Comparison of ENCODE assay signal across 18 cellular contexts in genomic region chr6:118562959-118563358, GRCh38. TPM values are rescaled to one million over a fixed set of nuclear protein-coding genes. Genes with fewer than 3 reads are reported as not detected.
DNase-seq lines count a peak whose midpoint lies in the region; ATAC-seq, FAIRE-seq and TF ChIP-seq lines count a peak whose summit lies in the region.
"Had no signal": no experiment of that assay in that cellular context is flagged by ENCODE, and none has a peak within 500 bp of the region (broad histone marks: within the 10 kb centered on the region; RNA-seq: fewer than 3 reads in every experiment).

No MANE protein-coding gene starts in this region.

- no peak for TF ChIP-seq POLR2A in uterus (IDR thresholded peaks at IDR 0.05)

- H3K36me3 ChIP-seq in astrocyte (ENCODE audit: insufficient read depth, low read length), result peaks cover 7% of the 10 kb centered on the region
- no peaks in the 10 kb centered on the region for H3K36me3 ChIP-seq in uterus
- H3K36me3 ChIP-seq: breast epithelium, ovary, Peyer's patch had no signal

- H3K27me3 Mint-ChIP-seq in activated naive CD8-positive, alpha-beta T cell, result no peaks in the 10 kb centered on the region
- no peaks in the 10 kb centered on the region for H3K27me3 Mint-ChIP-seq in activated naive CD8-positive, alpha-beta T cell treated with anti-CD3 and anti-CD28 coated beads for 36 hours
- no peaks in the 10 kb centered on the region for H3K27me3 Mint-ChIP-seq in astrocyte (ENCODE audit: low read depth, unreplicated experiment)

- intact Hi-C loops in left ventricle myocardium superior (cut with micrococcal nuclease), result no loop called here
- intact Hi-C loops in uterus (cut with DNase I; ENCODE audit: low total_unique reads), result no loop called here

- peak; percentile 52 for FAIRE-seq in astrocyte (lab: Jason Lieb, UNC)

- no peaks in the 10 kb centered on the region for H3K27me3 ChIP-seq in astrocyte (ENCODE audit: insufficient read depth, low read length)
- no peaks in the 10 kb centered on the region for H3K27me3 ChIP-seq in uterus
- H3K27me3 ChIP-seq: breast epithelium, ovary, Peyer's patch, tibial nerve had no signal

- H3K4me2 ChIP-seq in astrocyte (ENCODE audit: low read length), result no peak overlapping the region

- H3K4me3 Mint-ChIP-seq in activated naive CD8-positive, alpha-beta T cell, result no peak overlapping the region
- H3K4me3 Mint-ChIP-seq in activated naive CD8-positive, alpha-beta T cell treated with anti-CD3 and anti-CD28 coated beads for 36 hours, result no peak overlapping the region
- H3K4me3 Mint-ChIP-seq in astrocyte (ENCODE audit: unreplicated experiment), result no peak overlapping the region
- H3K4me3 Mint-ChIP-seq: T-helper 2 cell treated with Interferon-gamma antibody and Interleukin-4, amounts not matched to agents 5 μg/mL and 100 μg/mL, for 36 hours had no signal

- H3K9me3 ChIP-seq in astrocyte (ENCODE audit: insufficient read depth, low read depth, low read length) (no peaks in the 10 kb centered on the region), uterus (no peaks in the 10 kb centered on the region)
- H3K9me3 ChIP-seq: breast epithelium, ovary, Peyer's patch, tibial nerve had no signal

- H3K9me3 Mint-ChIP-seq in activated naive CD8-positive, alpha-beta T cell (ENCODE audit: low read depth), result no peaks in the 10 kb centered on the region
- no peaks in the 10 kb centered on the region for H3K9me3 Mint-ChIP-seq in activated naive CD8-positive, alpha-beta T cell treated with anti-CD3 and anti-CD28 coated beads for 36 hours
- H3K9me3 Mint-ChIP-seq in astrocyte (ENCODE audit: unreplicated experiment), result no peaks in the 10 kb centered on the region
- H3K9me3 Mint-ChIP-seq: T-helper 2 cell treated with Interferon-gamma antibody and Interleukin-4, amounts not matched to agents 5 μg/mL and 100 μg/mL, for 36 hours had no signal

- peak; percentile 66 for ATAC-seq in left ventricle myocardium superior

- peaks cover 58% of the 10 kb centered on the region for H3K4me1 Mint-ChIP-seq in activated naive CD8-positive, alpha-beta T cell (ENCODE audit: low read depth)
- peaks cover 40% of the 10 kb centered on the region for H3K4me1 Mint-ChIP-seq in activated naive CD8-positive, alpha-beta T cell treated with anti-CD3 and anti-CD28 coated beads for 36 hours
- peaks cover 16% of the 10 kb centered on the region for H3K4me1 Mint-ChIP-seq in astrocyte (ENCODE audit: low read depth, unreplicated experiment)

- peaks cover 5% of the 10 kb centered on the region for H4K20me1 ChIP-seq in astrocyte (ENCODE audit: insufficient read depth, low read length)

- no peak for DNase-seq in activated naive CD8-positive, alpha-beta T cell treated with anti-CD3 and anti-CD28 coated beads for 36 hours
- DNase-seq in astrocyte (ENCODE audit: low read depth), result peak; percentile 75
- no peak for DNase-seq in left ventricle myocardium superior
- no peak for DNase-seq in uterus
- no peak for DNase-seq in SW480 (ENCODE audit: low spot score)
- DNase-seq in dedifferentiated amniotic fluid mesenchymal stem cell (ENCODE audit: extremely low spot score), result no peak
- no peak for DNase-seq in DMS 273 (lab: John Stamatoyannopoulos, UW; ENCODE audit: unreplicated experiment)
- DNase-seq: activated CD4-positive, alpha-beta T cell treated with anti-CD3 and anti-CD28 coated beads, Interleukin-2, amount 50 U/mL, for 1 hour; mesendoderm; NCI-H1048; NCI-H446; ovary; Peyer's patch had no signal

- H3K27ac ChIP-seq in astrocyte (ENCODE audit: low read depth, low read length) (peak overlapping the region; percentile 33), uterus (peak overlapping the region; percentile 7 to 17)
- H3K27ac ChIP-seq: breast epithelium, epithelial cell of prostate, ovary, Peyer's patch had no signal

- no peak for TF ChIP-seq CTCF in astrocyte (IDR thresholded peaks at IDR 0.05; ENCODE audit: insufficient read depth, low read depth, low read length)
- no peak for TF ChIP-seq CTCF in uterus (IDR thresholded peaks at IDR 0.05)

- H3K4me1 ChIP-seq in astrocyte (ENCODE audit: insufficient read depth, low read length) (peaks cover 5% of the 10 kb centered on the region), uterus (peaks cover 0 to 5% of the 10 kb centered on the region in 2 donors)
- H3K4me1 ChIP-seq: breast epithelium, Peyer's patch had no signal

- peaks cover 17% of the 10 kb centered on the region for H3K79me2 ChIP-seq in astrocyte (ENCODE audit: insufficient read depth, low read length)

- no peak overlapping the region for H3K4me3 ChIP-seq in astrocyte (ENCODE audit: insufficient read depth, low read depth, low read length)
- no peak overlapping the region for H3K4me3 ChIP-seq in uterus
- H3K4me3 ChIP-seq: breast epithelium, ovary, Peyer's patch, tibial nerve had no signal

- peak overlapping the region; percentile 28 for H3K27ac Mint-ChIP-seq in activated naive CD8-positive, alpha-beta T cell
- no peak overlapping the region for H3K27ac Mint-ChIP-seq in activated naive CD8-positive, alpha-beta T cell treated with anti-CD3 and anti-CD28 coated beads for 36 hours
- peak overlapping the region; percentile 1 for H3K27ac Mint-ChIP-seq in astrocyte (ENCODE audit: unreplicated experiment)
- H3K27ac Mint-ChIP-seq: T-helper 2 cell treated with Interferon-gamma antibody and Interleukin-4, amounts not matched to agents 5 μg/mL and 100 μg/mL, for 36 hours had no signal

- no peak overlapping the region for H2AFZ ChIP-seq in astrocyte (ENCODE audit: low read depth, low read length)

- no peak overlapping the region for H3K9ac ChIP-seq in astrocyte (ENCODE audit: low read length)

- H3K36me3 Mint-ChIP-seq in activated naive CD8-positive, alpha-beta T cell, result peaks cover 4% of the 10 kb centered on the region
- H3K36me3 Mint-ChIP-seq in activated naive CD8-positive, alpha-beta T cell treated with anti-CD3 and anti-CD28 coated beads for 36 hours, result peaks cover 16% of the 10 kb centered on the region
- H3K36me3 Mint-ChIP-seq in astrocyte (ENCODE audit: low read depth, unreplicated experiment), result no peaks in the 10 kb centered on the region

RNA-seq across cellular contexts. Expression of gene PLN, which starts 14.9 kb away (rescaled TPM):
- not detected for total RNA-seq in activated naive CD8-positive, alpha-beta T cell treated with anti-CD3 and anti-CD28 coated beads for 36 hours
- total RNA-seq in astrocyte (0.43 TPM in 1 of 2 replicates, not detected in the other), left ventricle myocardium superior (2,753 TPM), uterus (100 to 1,000 TPM in 3 of 4 donors, 10 to 100 TPM in 1; 45.2 to 194 (median 155) TPM)

Comparison
In these comparisons a context has a peak if more than half of its experiments do, and no peak if none do; other contexts are left out.
1. RNA of gene PLN, which starts 14.9 kb away (total RNA-seq): 2,753 TPM in left ventricle myocardium superior (single experiment) and 45.2 to 194 TPM in uterus; 0.43 TPM in astrocyte and not detected in activated naive CD8-positive, alpha-beta T cell treated with anti-CD3 and anti-CD28 coated beads for 36 hours; every median in the first group is over 10 times any median in the second.